Comparison of ENCODE assay signal across 12 cellular contexts in the genomic region with DNA sequence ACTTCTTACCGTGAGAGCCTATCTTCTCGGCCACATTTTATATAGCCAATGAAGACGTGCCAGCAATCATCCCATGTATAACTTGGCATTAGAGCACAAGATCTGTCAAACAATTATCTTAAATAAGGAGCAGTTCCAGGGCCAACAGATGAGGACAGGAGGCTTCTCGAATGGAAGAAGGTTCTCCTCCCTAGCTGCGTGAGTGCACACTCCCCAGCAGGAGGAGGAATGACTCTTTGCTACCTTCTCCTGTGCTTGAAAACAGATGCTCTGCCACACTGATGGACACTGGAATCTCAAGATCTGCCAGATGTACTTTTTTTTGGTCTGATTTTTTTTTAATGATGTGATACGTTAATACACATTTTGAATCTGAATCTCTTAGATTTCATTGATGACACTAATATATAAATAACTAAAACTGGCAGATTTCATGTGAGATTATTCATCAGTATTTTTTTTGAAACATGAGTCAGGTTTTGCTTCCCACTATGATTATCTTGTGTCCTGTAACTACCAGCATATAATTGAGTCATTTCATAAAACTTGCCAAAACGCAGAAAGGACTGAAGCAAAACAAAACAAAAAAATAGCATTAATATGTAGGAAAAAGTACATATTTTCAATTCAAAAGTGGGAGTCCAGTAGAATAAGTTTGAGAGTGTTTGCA. TPM values are rescaled to one million over a fixed set of nuclear protein-coding genes. Genes with fewer than 3 reads are reported as not detected.
DNase-seq lines count a peak whose midpoint lies in the region; ATAC-seq and TF ChIP-seq lines count a peak whose summit lies in the region.
"Had no signal": no experiment of that assay in that cellular context is flagged by ENCODE, and none has a peak within 500 bp of the region (broad histone marks: within the 10 kb centered on the region; RNA-seq: fewer than 3 reads in every experiment).

No MANE protein-coding gene starts in this region.

- no peaks in the 10 kb centered on the region for H3K79me2 ChIP-seq in mammary epithelial cell (ENCODE audit: insufficient read depth, low read length)

- no peaks in the 10 kb centered on the region for H3K9me3 Mint-ChIP-seq in activated T-cell treated with anti-CD3 and anti-CD28 coated beads, Interleukin-2, amount 50 U/mL, for 24 hours
- H3K9me3 Mint-ChIP-seq: naive B cell had no signal

- H3K27me3 ChIP-seq in HL-60 (ENCODE audit: insufficient read depth, poor library complexity, severe bottlenecking) (no peaks in the 10 kb centered on the region), mammary epithelial cell (ENCODE audit: insufficient read depth, low read length) (no peaks in the 10 kb centered on the region), thyroid gland (no peaks in the 10 kb centered on the region)

- no peaks in the 10 kb centered on the region for H4K20me1 ChIP-seq in mammary epithelial cell (ENCODE audit: insufficient read depth, low read length)

- H2AFZ ChIP-seq in mammary epithelial cell (ENCODE audit: low read depth, low read length), result no peak overlapping the region

- H3K36me3 Mint-ChIP-seq in activated T-cell treated with anti-CD3 and anti-CD28 coated beads, Interleukin-2, amount 50 U/mL, for 24 hours (ENCODE audit: low read depth), result no peaks in the 10 kb centered on the region
- H3K36me3 Mint-ChIP-seq: naive B cell had no signal

- no peak overlapping the region for H3K27ac Mint-ChIP-seq in activated T-cell treated with anti-CD3 and anti-CD28 coated beads, Interleukin-2, amount 50 U/mL, for 24 hours
- H3K27ac Mint-ChIP-seq: naive B cell had no signal

- dilution Hi-C loops in mammary epithelial cell (cut with HindIII; ENCODE audit: low sequenced_read_pairs), result no loop called here

- H3K9me3 ChIP-seq in mammary epithelial cell (replicated peaks; ENCODE audit: insufficient read depth, low read length) (no peaks in the 10 kb centered on the region), thyroid gland (no peaks in the 10 kb centered on the region)

- peak overlapping the region; percentile 88 for H3K4me2 ChIP-seq in mammary epithelial cell (ENCODE audit: insufficient read depth, low read depth, low read length)

- peaks cover 8% of the 10 kb centered on the region for H3K27me3 Mint-ChIP-seq in activated T-cell treated with anti-CD3 and anti-CD28 coated beads, Interleukin-2, amount 50 U/mL, for 24 hours
- H3K27me3 Mint-ChIP-seq: naive B cell had no signal

- H3K4me3 Mint-ChIP-seq in activated T-cell treated with anti-CD3 and anti-CD28 coated beads, Interleukin-2, amount 50 U/mL, for 24 hours, result no peak overlapping the region
- H3K4me3 Mint-ChIP-seq: naive B cell had no signal

- no peak for ATAC-seq in GM21381 (IDR thresholded peaks at IDR 0.05; ENCODE audit: unreplicated experiment)

- peak overlapping the region; percentile 64 for H3K4me3 ChIP-seq in AG10803 (ENCODE audit: low read length)
- H3K4me3 ChIP-seq in HL-60 (replicated peaks; ENCODE audit: insufficient read depth, low read length), result no peak overlapping the region
- peak overlapping the region in 2 of 3 experiments; percentile 16 to 26 for H3K4me3 ChIP-seq in mammary epithelial cell (replicated peaks in 1 of 3; ENCODE audit: insufficient read depth in 1 of 3, low read depth in 2 of 3, low read length in 3 of 3)
- H3K4me3 ChIP-seq in thyroid gland (replicated peaks in 1 of 3), result no peak overlapping the region

- CTCF ChIA-PET in mammary epithelial cell (lab: Charles Lee; ENCODE audit: low non-redundant PET), result no interaction called here

- BruUV-seq in mammary epithelial cell (replicated peaks; lab: Mats Ljungman, UMichigan), result no TSS peak

- TF ChIP-seq POLR2A in thyroid gland (IDR thresholded peaks at IDR 0.05), result no peak

- in situ Hi-C loops in mammary epithelial cell (cut with MboI; ENCODE audit: low sequenced_read_pairs in 2 of 2), result no loop called here

- H3K4me1 Mint-ChIP-seq in activated T-cell treated with anti-CD3 and anti-CD28 coated beads, Interleukin-2, amount 50 U/mL, for 24 hours (ENCODE audit: low read depth), result peaks cover 4% of the 10 kb centered on the region
- H3K4me1 Mint-ChIP-seq: naive B cell had no signal

- H3K9ac ChIP-seq in mammary epithelial cell (ENCODE audit: insufficient read depth, low read length), result no peak overlapping the region

- 61% methylated on average over 7 of the region's 7 CpGs for WGBS in mammary epithelial cell (ENCODE audit: low coverage, missing lambda C conversion rate)
- 69 to 82% methylated on average over 7 of the region's 7 CpGs for WGBS in thyroid gland, 2 donors

- H3K36me3 ChIP-seq in mammary epithelial cell (ENCODE audit: insufficient read depth, low read length), result no peaks in the 10 kb centered on the region
- H3K36me3 ChIP-seq in thyroid gland, result no peaks in the 10 kb centered on the region

- intact Hi-C loops in mammary epithelial cell (cut with micrococcal nuclease), result loop anchor here (2.0 kb wide), 1 partner anchor 75 kb away; no protein-coding TSS in a partner anchor
- intact Hi-C loops in thyroid gland (cut with DNase I), result no loop called here

- DNase-seq in AG10803 (ENCODE audit: low read depth), result peak; percentile 78
- DNase-seq in HL-60 (ENCODE audit: low read depth in 1 of 2, low spot score in 1 of 2), result peak in 1 of 2 experiments; percentile 67
- peak; percentile 51 for DNase-seq in mammary epithelial cell
- DNase-seq in iris pigment epithelial cell (ENCODE audit: low read depth), result peak; percentile 78
- no peak for DNase-seq in thyroid gland
- DNase-seq in HT-29 (ENCODE audit: low spot score), result no peak
- DNase-seq in activated T-cell treated with anti-CD3 and anti-CD28 coated beads, Interleukin-2, amount 50 U/mL, for 24 hours, result no peak
- DNase-seq: GF-D8, glutamatergic neuron, naive B cell, NCI-H1092 had no signal

- H3K4me1 ChIP-seq in mammary epithelial cell (ENCODE audit: insufficient read depth, low read length) (peaks cover 25% of the 10 kb centered on the region), thyroid gland (no peaks in the 10 kb centered on the region)

- TF ChIP-seq CTCF in AG10803 (conservative IDR thresholded peaks at IDR 0.05; ENCODE audit: low read length) (peak; percentile 80), HL-60 (IDR thresholded peaks at IDR 0.05; ENCODE audit: insufficient read depth, low read length) (no peak), mammary epithelial cell (conservative IDR thresholded peaks at IDR 0.05 in 1 of 2, IDR thresholded peaks at IDR 0.05 in 1 of 2; ENCODE audit: extremely low read depth in 1 of 2, insufficient read depth in 1 of 2, low read depth in 1 of 2, low read length in 2 of 2) (peak; percentile 22 to 46), thyroid gland (IDR thresholded peaks at IDR 0.05) (no peak)

- H3K27ac ChIP-seq in HL-60 (replicated peaks) (peak overlapping the region; percentile 91), mammary epithelial cell (ENCODE audit: insufficient read depth, low read depth, low read length) (peak overlapping the region; percentile 23), thyroid gland (no peak overlapping the region)

RNA-seq across cellular contexts. Expression of gene VIT, which starts 0.6 kb away (rescaled TPM):
- under 1 TPM in 1 of 2 donors, not detected in 1; 0.67 TPM for total RNA-seq in mammary epithelial cell
- 0.08 TPM for polyA plus RNA-seq in mammary epithelial cell
- polyA minus RNA-seq in mammary epithelial cell, result not detected
- 10 to 100 TPM in 3 of 4 donors, 1 to 10 TPM in 1; 9.4 to 24.7 (median 20.6) TPM for total RNA-seq in thyroid gland
- total RNA-seq in HT-29 (2014; rRNA removed; shearing (Covaris generic)), result not detected in 2 replicates

Comparison
In these comparisons a context has a peak if more than half of its experiments do, and no peak if none do; other contexts are left out.
1. DNase-seq: peak in AG10803 (single experiment), mammary epithelial cell (single experiment) and iris pigment epithelial cell (single experiment); none in thyroid gland (0 of 2), HT-29 (single experiment) and activated T-cell treated with anti-CD3 and anti-CD28 coated beads, Interleukin-2, amount 50 U/mL, for 24 hours (single experiment).
2. H3K4me3 ChIP-seq: peak in AG10803 (single experiment) and mammary epithelial cell (2 of 3); none in HL-60 (single experiment) and thyroid gland (0 of 3).
3. CTCF ChIP-seq: peak in AG10803 (single experiment) and mammary epithelial cell (2 of 2); none in HL-60 (single experiment) and thyroid gland (0 of 6).
4. H3K27ac ChIP-seq: peak in HL-60 (single experiment) and mammary epithelial cell (single experiment); none in thyroid gland (0 of 3).
5. RNA of gene VIT, which starts 0.6 kb away (total RNA-seq): 9.4 to 24.7 TPM in thyroid gland; 0.67 TPM in mammary epithelial cell and not detected in HT-29; every median in the first group is over 4 times any median in the second.